10 cellular contexts compared by ENCODE assay signal in genomic region chr9:127967151-127967809, GRCh38. TPM values are rescaled to one million over a fixed set of nuclear protein-coding genes. Genes with fewer than 3 reads are reported as not detected.
DNase-seq lines count a peak whose midpoint lies in the region; ATAC-seq and TF ChIP-seq lines count a peak whose summit lies in the region.
"Had no signal": no experiment of that assay in that cellular context is flagged by ENCODE, and none has a peak within 500 bp of the region (broad histone marks: within the 10 kb centered on the region; RNA-seq: fewer than 3 reads in every experiment).

No MANE protein-coding gene starts in this region.

- ATAC-seq in left lobe of liver = no peak

- TF ChIP-seq POLR2A in prostate gland (IDR thresholded peaks at IDR 0.05) = no peak

- DNase-seq in CD1c-positive myeloid dendritic cell (ENCODE audit: extremely low spot score) (peak; percentile 37), prostate gland (ENCODE audit: low spot score) (no peak), cerebellar cortex (ENCODE audit: low spot score) (no peak), SW 1271 (lab: John Stamatoyannopoulos, UW) (no peak), left lobe of liver (ENCODE audit: low spot score) (no peak), NCI-H2171 treated with DMSO at 0.1 percent for 48 hours (lab: John Stamatoyannopoulos, UW) (no peak)
- DNase-seq: NK-92 treated with Interleukin-12 subunit alpha and Interleukin-12 subunit beta, amount 100 ng/mL, for 24 hours had no signal

- TF ChIP-seq CTCF in prostate gland (IDR thresholded peaks at IDR 0.05) = no peak

- H3K4me1 ChIP-seq in duodenal mucosa (ENCODE audit: control insufficient read depth in 1 of 2, insufficient read depth in 2 of 2, low read length in 2 of 2) (peaks cover 91 to 97% of the 10 kb centered on the region in 2 donors), prostate gland (replicated peaks) (peaks cover 77% of the 10 kb centered on the region)

- 0 out of 2 replicates have a peak, but pooled peaks cover 7% of the 10 kb centered on the region for H3K36me3 ChIP-seq in KOPT-K1 (ENCODE audit: insufficient read depth, low read length)
- H3K36me3 ChIP-seq in duodenal mucosa (ENCODE audit: control insufficient read depth in 1 of 2, insufficient read depth in 2 of 2, low read length in 2 of 2) = peaks cover 0 to 4% of the 10 kb centered on the region in 2 donors
- no peaks in the 10 kb centered on the region for H3K36me3 ChIP-seq in prostate gland

- H3K27ac ChIP-seq in KOPT-K1 (ENCODE audit: low read depth, low read length, poor library complexity, severe bottlenecking) (peak overlapping the region; percentile 19), duodenal mucosa (ENCODE audit: low read depth, low read length) (peak overlapping the region; percentile 15), prostate gland (peak overlapping the region; percentile 90 to 92)

- 55% methylated on average over 8 of the region's 9 CpGs for WGBS in prostate gland

- H3K27me3 ChIP-seq in duodenal mucosa (ENCODE audit: control insufficient read depth in 1 of 2, insufficient read depth in 2 of 2, low read length in 2 of 2) (no peaks in the 10 kb centered on the region), prostate gland (replicated peaks; ENCODE audit: insufficient read depth) (no peaks in the 10 kb centered on the region)
- H3K27me3 ChIP-seq: MG63 had no signal

- H3K9me3 ChIP-seq in KOPT-K1 (ENCODE audit: insufficient read depth, low read length, poor library complexity, severe bottlenecking) (no peaks in the 10 kb centered on the region), duodenal mucosa (ENCODE audit: control insufficient read depth in 1 of 2, low read length in 2 of 2) (no peaks in the 10 kb centered on the region), prostate gland (no peaks in the 10 kb centered on the region)
- H3K9me3 ChIP-seq: MG63 had no signal

- H3K4me3 ChIP-seq in duodenal mucosa (ENCODE audit: low read depth in 1 of 2, low read length in 2 of 2) (no peak overlapping the region), prostate gland (no peak overlapping the region)
- H3K4me3 ChIP-seq: MG63 had no signal

- intact Hi-C loops in prostate gland (cut with DNase I) = loop anchor here (10.0 kb wide), 1 partner anchor 128 kb away; no protein-coding TSS in a partner anchor

- H3K9ac ChIP-seq in duodenal mucosa (ENCODE audit: low read depth in 1 of 2, low read length in 2 of 2) = peak overlapping the region; percentile 57 to 59

RNA-seq across cellular contexts. Expression of gene EEIG1, which starts 13.5 kb away (rescaled TPM):
- total RNA-seq in prostate gland = 10 to 100 TPM; 23.4 to 84.6 TPM
- 42.5 TPM for total RNA-seq in left lobe of liver

RNA-seq across cellular contexts. Expression of gene DPM2, which starts 29.6 kb away (rescaled TPM):
- 10 to 100 TPM; 28.1 to 28.2 TPM for total RNA-seq in prostate gland
- 12.4 TPM for total RNA-seq in left lobe of liver

RNA-seq across cellular contexts. Expression of gene PIP5KL1, which starts 36.7 kb away (rescaled TPM):
- total RNA-seq in prostate gland (10 to 100 TPM in 1 of 2 donors, 1 to 10 TPM in 1; 3.1 to 16.5 TPM), left lobe of liver (0.40 TPM)

RNA-seq across cellular contexts. Expression of gene ST6GALNAC4, which starts 50.4 kb away (rescaled TPM):
- 10 to 100 TPM; 21.8 to 47.0 TPM for total RNA-seq in prostate gland
- 5.9 TPM for total RNA-seq in left lobe of liver

Comparison
In these comparisons a context has a peak if more than half of its experiments do, and no peak if none do; other contexts are left out.
1. H3K27ac ChIP-seq: peak in every context shown above with its lines; median percentile 91 in prostate gland; 19 in KOPT-K1; 15 in duodenal mucosa.